13 cellular contexts compared by ENCODE assay signal in genomic region chr19:38389957-38390924, GRCh38. TPM values are rescaled to one million over a fixed set of nuclear protein-coding genes. Genes with fewer than 3 reads are reported as not detected.
DNase-seq lines count a peak whose midpoint lies in the region; ATAC-seq lines count a peak whose summit lies in the region.
"Had no signal": no experiment of that assay in that cellular context is flagged by ENCODE, and none has a peak within 500 bp of the region (broad histone marks: within the 10 kb centered on the region; RNA-seq: fewer than 3 reads in every experiment).

No MANE protein-coding gene starts in this region.

- H3K4me1 Mint-ChIP-seq in T-helper 2 cell treated with Interferon-gamma antibody and Interleukin-4, amounts not matched to agents 5 μg/mL and 100 μg/mL, for 36 hours (ENCODE audit: low read depth): peaks cover 25% of the 10 kb centered on the region
- H3K4me1 Mint-ChIP-seq in activated T-helper 17 cell treated with anti-CD3 and anti-CD28 coated beads, Interleukin-2, amount 50 U/mL, for 72 hours: peaks cover 37% of the 10 kb centered on the region

- WGBS in iPS DF 6.9 (ENCODE audit: insufficient coverage, insufficient read length): no CpG with 5 or more reads among the region's 22 CpGs

- no peak for ATAC-seq in activated T-helper 17 cell treated with anti-CD3 and anti-CD28 coated beads, Interleukin-2, amount 50 U/mL, for 72 hours (replicated peaks)
- ATAC-seq: K562, Panc1 had no signal

- no peak for DNase-seq in T-helper 2 cell treated with Interferon-gamma antibody and Interleukin-4, amounts not matched to agents 5 μg/mL and 100 μg/mL, for 36 hours (ENCODE audit: low spot score)
- DNase-seq in T-helper 2 cell (no peak), iPS DF 6.9 (ENCODE audit: low read depth, low spot score) (no peak), DMS 273 treated with DMSO at 0.1 percent for 48 hours (lab: John Stamatoyannopoulos, UW) (no peak)
- no peak for DNase-seq in effector CD8-positive, alpha-beta T cell (lab: John Stamatoyannopoulos, UW)
- DNase-seq in stimulated activated naive CD4-positive, alpha-beta T cell treated with Interleukin-2 at 50 U/mL for 16 hours (lab: John Stamatoyannopoulos, UW): no peak
- DNase-seq: ovary had no signal

- peak overlapping the region; percentile 98 for H3K4me2 ChIP-seq in skeletal muscle satellite cell (ENCODE audit: low read length)

- H3K27me3 Mint-ChIP-seq in T-helper 2 cell treated with Interferon-gamma antibody and Interleukin-4, amounts not matched to agents 5 μg/mL and 100 μg/mL, for 36 hours (ENCODE audit: low read depth): peaks cover 31% of the 10 kb centered on the region
- H3K27me3 Mint-ChIP-seq in activated T-helper 17 cell treated with anti-CD3 and anti-CD28 coated beads, Interleukin-2, amount 50 U/mL, for 72 hours: peaks cover 7% of the 10 kb centered on the region

- H3K36me3 ChIP-seq in iPS DF 6.9 (ENCODE audit: control insufficient read depth, insufficient read depth, low read length) (peaks cover 3% of the 10 kb centered on the region; the same call in 1 of the 2 replicates), skeletal muscle satellite cell (ENCODE audit: insufficient read depth, low read length) (peaks cover 27% of the 10 kb centered on the region)
- H3K36me3 ChIP-seq: ovary had no signal

- H3K27me3 ChIP-seq in iPS DF 6.9 (ENCODE audit: control insufficient read depth, insufficient read depth, low read length): no peaks in the 10 kb centered on the region
- no peaks in the 10 kb centered on the region for H3K27me3 ChIP-seq in skeletal muscle satellite cell (ENCODE audit: control insufficient read depth, insufficient read depth, low read length)
- H3K27me3 ChIP-seq: ovary had no signal

- H3K27ac Mint-ChIP-seq in T-helper 2 cell treated with Interferon-gamma antibody and Interleukin-4, amounts not matched to agents 5 μg/mL and 100 μg/mL, for 36 hours: no peak overlapping the region
- H3K27ac Mint-ChIP-seq in activated T-helper 17 cell treated with anti-CD3 and anti-CD28 coated beads, Interleukin-2, amount 50 U/mL, for 72 hours: peak overlapping the region; percentile 74

- peak overlapping the region; percentile 58; the same call in 1 of the 2 replicates for H3K4me3 ChIP-seq in iPS DF 6.9 (ENCODE audit: low read length)
- peak overlapping the region; percentile 67 for H3K4me3 ChIP-seq in skeletal muscle satellite cell (ENCODE audit: low read length)
- H3K4me3 ChIP-seq: K562 had no signal

- H3K4me1 ChIP-seq in iPS DF 6.9 (ENCODE audit: control insufficient read depth, insufficient read depth, low read length) (peaks cover 4% of the 10 kb centered on the region; the same call in 1 of the 2 replicates), skeletal muscle satellite cell (ENCODE audit: control insufficient read depth, insufficient read depth, low read length) (peaks cover 37% of the 10 kb centered on the region)

- no peak overlapping the region for H3K27ac ChIP-seq in iPS DF 6.9 (ENCODE audit: low read length)
- H3K27ac ChIP-seq: ovary had no signal

- H3K4me3 Mint-ChIP-seq in T-helper 2 cell treated with Interferon-gamma antibody and Interleukin-4, amounts not matched to agents 5 μg/mL and 100 μg/mL, for 36 hours: peak overlapping the region; percentile 13
- H3K4me3 Mint-ChIP-seq in activated T-helper 17 cell treated with anti-CD3 and anti-CD28 coated beads, Interleukin-2, amount 50 U/mL, for 72 hours: peak overlapping the region; percentile 96

- peaks cover 4% of the 10 kb centered on the region for H3K36me3 Mint-ChIP-seq in T-helper 2 cell treated with Interferon-gamma antibody and Interleukin-4, amounts not matched to agents 5 μg/mL and 100 μg/mL, for 36 hours (ENCODE audit: low read depth)
- peaks cover 32% of the 10 kb centered on the region for H3K36me3 Mint-ChIP-seq in activated T-helper 17 cell treated with anti-CD3 and anti-CD28 coated beads, Interleukin-2, amount 50 U/mL, for 72 hours (ENCODE audit: low read depth)

- H3K9me3 Mint-ChIP-seq in T-helper 2 cell treated with Interferon-gamma antibody and Interleukin-4, amounts not matched to agents 5 μg/mL and 100 μg/mL, for 36 hours: no peaks in the 10 kb centered on the region
- no peaks in the 10 kb centered on the region for H3K9me3 Mint-ChIP-seq in activated T-helper 17 cell treated with anti-CD3 and anti-CD28 coated beads, Interleukin-2, amount 50 U/mL, for 72 hours

- H3K9ac ChIP-seq in skeletal muscle satellite cell (ENCODE audit: low read depth, low read length): peak overlapping the region; percentile 90

- H3K9me3 ChIP-seq in iPS DF 6.9 (ENCODE audit: control insufficient read depth, insufficient read depth, low read length) (no peaks in the 10 kb centered on the region), skeletal muscle satellite cell (replicated peaks; ENCODE audit: low read length) (no peaks in the 10 kb centered on the region)
- H3K9me3 ChIP-seq: ovary, tibial nerve had no signal

RNA-seq across cellular contexts. Expression of gene SPRED3, which starts 1.7 kb away (rescaled TPM):
- 10 to 100 TPM in 1 of 2 donors, 1 to 10 TPM in 1; 1.8 to 14.4 TPM for total RNA-seq in activated T-helper 17 cell treated with anti-CD3 and anti-CD28 coated beads, Interleukin-2, amount 50 U/mL, for 72 hours
- 3.1 and 3.5 TPM in 2 replicates for total RNA-seq in skeletal muscle satellite cell (2012; rRNA removed)

RNA-seq across cellular contexts. Expression of gene GGN, which starts 2.4 kb away (rescaled TPM):
- under 1 TPM in 1 of 2 donors, not detected in 1; 0.95 TPM for total RNA-seq in activated T-helper 17 cell treated with anti-CD3 and anti-CD28 coated beads, Interleukin-2, amount 50 U/mL, for 72 hours
- total RNA-seq in skeletal muscle satellite cell (2012; rRNA removed): under 0.01 and 0.25 TPM in 2 replicates
- total RNA-seq: tibial nerve had no signal

RNA-seq across cellular contexts. Expression of gene FAM98C, which starts 12.7 kb away (rescaled TPM):
- total RNA-seq in activated T-helper 17 cell treated with anti-CD3 and anti-CD28 coated beads, Interleukin-2, amount 50 U/mL, for 72 hours: 10 to 100 TPM; 26.1 to 63.0 TPM
- total RNA-seq in skeletal muscle satellite cell (2012; rRNA removed): 8.9 and 9.6 TPM in 2 replicates

RNA-seq across cellular contexts. Expression of gene PSMD8, which starts 15.9 kb away (rescaled TPM):
- total RNA-seq in activated T-helper 17 cell treated with anti-CD3 and anti-CD28 coated beads, Interleukin-2, amount 50 U/mL, for 72 hours: 100 to 1,000 TPM; 166 to 242 TPM
- 429 and 523 TPM in 2 replicates for total RNA-seq in skeletal muscle satellite cell (2012; rRNA removed)

RNA-seq across cellular contexts. Expression of gene RASGRP4, which starts 35.8 kb away (rescaled TPM):
- total RNA-seq in activated T-helper 17 cell treated with anti-CD3 and anti-CD28 coated beads, Interleukin-2, amount 50 U/mL, for 72 hours: 10 to 100 TPM; 21.8 to 39.4 TPM
- total RNA-seq in skeletal muscle satellite cell (2012; rRNA removed): not detected in 2 replicates
- total RNA-seq: A172 had no signal
